9 cellular contexts compared by ENCODE assay signal in genomic region chr11:68032003-68032402, GRCh38. TPM values are rescaled to one million over a fixed set of nuclear protein-coding genes. Genes with fewer than 3 reads are reported as not detected.
DNase-seq lines count a peak whose midpoint lies in the region; ATAC-seq lines count a peak whose summit lies in the region.
"Had no signal": no experiment of that assay in that cellular context is flagged by ENCODE, and none has a peak within 500 bp of the region (broad histone marks: within the 10 kb centered on the region; RNA-seq: fewer than 3 reads in every experiment).

No MANE protein-coding gene starts in this region.

- no peak for DNase-seq in stimulated activated naive CD8-positive, alpha-beta T cell treated with anti-CD3 and anti-CD28 coated beads, Interleukin-15, Interleukin-2, amounts not matched to agents 100 U/mL and 50 U/mL, for 24 hours
- no peak for DNase-seq in activated T-helper 1 cell treated with anti-CD3 and anti-CD28 coated beads, Interleukin-12 subunit alpha, Interleukin-12 subunit beta, Interleukin-2, Interleukin-4 antibody, amounts not matched to agents 30 ng/mL and 10 ng/mL and 1 ng/mL, durations not matched to agents 14 hours and 24 hours and 36 hours (ENCODE audit: low spot score)
- DNase-seq in immature natural killer cell (no peak), AML-193 (lab: John Stamatoyannopoulos, UW) (no peak), GM19240 (ENCODE audit: insufficient read length, low spot score) (no peak)
- no peak for DNase-seq in NK-92 treated with Interleukin-12 subunit alpha and Interleukin-12 subunit beta, amount 100 ng/mL, for 24 hours (lab: John Stamatoyannopoulos, UW)
- DNase-seq in stimulated activated naive CD4-positive, alpha-beta T cell (lab: John Stamatoyannopoulos, UW), result no peak
- DNase-seq: DMS 273 treated with DMSO at 0.1 percent for 48 hours had no signal

- H3K4me3 Mint-ChIP-seq in stimulated activated naive CD8-positive, alpha-beta T cell treated with anti-CD3 and anti-CD28 coated beads, Interleukin-15, Interleukin-2, amounts not matched to agents 100 ng/mL and 50 ng/mL, for 24 hours, result peak overlapping the region; percentile 98
- peak overlapping the region; percentile 92 for H3K4me3 Mint-ChIP-seq in activated T-helper 1 cell treated with anti-CD3 and anti-CD28 coated beads, Interleukin-12 subunit alpha, Interleukin-12 subunit beta, Interleukin-2, Interleukin-4 antibody, amounts not matched to agents 30 ng/mL and 10 ng/mL and 1 ng/mL, durations not matched to agents 14 hours and 24 hours and 36 hours
- H3K4me3 Mint-ChIP-seq in immature natural killer cell, result peak overlapping the region; percentile 92 to 98 (median 96)

- H3K36me3 Mint-ChIP-seq in stimulated activated naive CD8-positive, alpha-beta T cell treated with anti-CD3 and anti-CD28 coated beads, Interleukin-15, Interleukin-2, amounts not matched to agents 100 ng/mL and 50 ng/mL, for 24 hours (ENCODE audit: low read depth), result peaks cover 4% of the 10 kb centered on the region
- peaks cover 2% of the 10 kb centered on the region for H3K36me3 Mint-ChIP-seq in activated T-helper 1 cell treated with anti-CD3 and anti-CD28 coated beads, Interleukin-12 subunit alpha, Interleukin-12 subunit beta, Interleukin-2, Interleukin-4 antibody, amounts not matched to agents 30 ng/mL and 10 ng/mL and 1 ng/mL, durations not matched to agents 14 hours and 24 hours and 36 hours (ENCODE audit: low read depth)
- peaks cover 0 to 4% (median 0%) of the 10 kb centered on the region in 3 donors for H3K36me3 Mint-ChIP-seq in immature natural killer cell

- no peak for ATAC-seq in stimulated activated naive CD8-positive, alpha-beta T cell treated with anti-CD3 and anti-CD28 coated beads, Interleukin-15, Interleukin-2, amounts not matched to agents 100 U/mL and 50 U/mL, for 24 hours

- peak overlapping the region; percentile 98 for H3K27ac Mint-ChIP-seq in stimulated activated naive CD8-positive, alpha-beta T cell treated with anti-CD3 and anti-CD28 coated beads, Interleukin-15, Interleukin-2, amounts not matched to agents 100 ng/mL and 50 ng/mL, for 24 hours
- H3K27ac Mint-ChIP-seq in activated T-helper 1 cell treated with anti-CD3 and anti-CD28 coated beads, Interleukin-12 subunit alpha, Interleukin-12 subunit beta, Interleukin-2, Interleukin-4 antibody, amounts not matched to agents 30 ng/mL and 10 ng/mL and 1 ng/mL, durations not matched to agents 14 hours and 24 hours and 36 hours, result no peak overlapping the region
- peak overlapping the region; percentile 76 to 92 (median 86) for H3K27ac Mint-ChIP-seq in immature natural killer cell

- H3K4me1 Mint-ChIP-seq in stimulated activated naive CD8-positive, alpha-beta T cell treated with anti-CD3 and anti-CD28 coated beads, Interleukin-15, Interleukin-2, amounts not matched to agents 100 ng/mL and 50 ng/mL, for 24 hours (ENCODE audit: low read depth), result peaks cover 38% of the 10 kb centered on the region
- peaks cover 24% of the 10 kb centered on the region for H3K4me1 Mint-ChIP-seq in activated T-helper 1 cell treated with anti-CD3 and anti-CD28 coated beads, Interleukin-12 subunit alpha, Interleukin-12 subunit beta, Interleukin-2, Interleukin-4 antibody, amounts not matched to agents 30 ng/mL and 10 ng/mL and 1 ng/mL, durations not matched to agents 14 hours and 24 hours and 36 hours (ENCODE audit: low read depth)
- peaks cover 32 to 38% of the 10 kb centered on the region in 2 donors for H3K4me1 Mint-ChIP-seq in immature natural killer cell

- no peaks in the 10 kb centered on the region for H3K9me3 Mint-ChIP-seq in stimulated activated naive CD8-positive, alpha-beta T cell treated with anti-CD3 and anti-CD28 coated beads, Interleukin-15, Interleukin-2, amounts not matched to agents 100 ng/mL and 50 ng/mL, for 24 hours
- H3K9me3 Mint-ChIP-seq in activated T-helper 1 cell treated with anti-CD3 and anti-CD28 coated beads, Interleukin-12 subunit alpha, Interleukin-12 subunit beta, Interleukin-2, Interleukin-4 antibody, amounts not matched to agents 30 ng/mL and 10 ng/mL and 1 ng/mL, durations not matched to agents 14 hours and 24 hours and 36 hours, result no peaks in the 10 kb centered on the region
- peaks cover 0 to 3% (median 0%) of the 10 kb centered on the region in 6 donors for H3K9me3 Mint-ChIP-seq in immature natural killer cell

- intact Hi-C loops in activated T-helper 1 cell treated with anti-CD3 and anti-CD28 coated beads, Interleukin-12 subunit alpha, Interleukin-12 subunit beta, Interleukin-2, Interleukin-4 antibody, amounts not matched to agents 30 ng/mL and 10 ng/mL and 1 ng/mL, durations not matched to agents 14 hours and 24 hours and 36 hours (cut with micrococcal nuclease), result no loop called here

- H3K27me3 Mint-ChIP-seq in stimulated activated naive CD8-positive, alpha-beta T cell treated with anti-CD3 and anti-CD28 coated beads, Interleukin-15, Interleukin-2, amounts not matched to agents 100 ng/mL and 50 ng/mL, for 24 hours, result no peaks in the 10 kb centered on the region
- H3K27me3 Mint-ChIP-seq in activated T-helper 1 cell treated with anti-CD3 and anti-CD28 coated beads, Interleukin-12 subunit alpha, Interleukin-12 subunit beta, Interleukin-2, Interleukin-4 antibody, amounts not matched to agents 30 ng/mL and 10 ng/mL and 1 ng/mL, durations not matched to agents 14 hours and 24 hours and 36 hours (ENCODE audit: insufficient read depth), result no peaks in the 10 kb centered on the region
- H3K27me3 Mint-ChIP-seq in immature natural killer cell (ENCODE audit: low read depth in 3 of 3), result peaks cover 3 to 15% (median 3%) of the 10 kb centered on the region in 3 donors

RNA-seq across cellular contexts. Expression of gene NDUFS8, which starts 1.5 kb away (rescaled TPM):
- 137 and 144 TPM in 2 replicates for total RNA-seq in activated T-helper 1 cell treated with anti-CD3 and anti-CD28 coated beads, Interleukin-12 subunit alpha, Interleukin-12 subunit beta, Interleukin-2, Interleukin-4 antibody, amounts not matched to agents 30 ng/mL and 10 ng/mL and 1 ng/mL, durations not matched to agents 14 hours and 24 hours and 36 hours
- polyA plus RNA-seq in immature natural killer cell, result 100 to 1,000 TPM; 204 to 258 (median 215) TPM

RNA-seq across cellular contexts. Expression of gene TCIRG1, which starts 6.8 kb away (rescaled TPM):
- total RNA-seq in activated T-helper 1 cell treated with anti-CD3 and anti-CD28 coated beads, Interleukin-12 subunit alpha, Interleukin-12 subunit beta, Interleukin-2, Interleukin-4 antibody, amounts not matched to agents 30 ng/mL and 10 ng/mL and 1 ng/mL, durations not matched to agents 14 hours and 24 hours and 36 hours, result 142 and 152 TPM in 2 replicates
- polyA plus RNA-seq in immature natural killer cell, result 100 to 1,000 TPM in 1 of 3 donors, 10 to 100 TPM in 2; 93.0 to 132 (median 93.3) TPM

RNA-seq across cellular contexts. Expression of gene ALDH3B1, which starts 21.9 kb away (rescaled TPM):
- total RNA-seq in activated T-helper 1 cell treated with anti-CD3 and anti-CD28 coated beads, Interleukin-12 subunit alpha, Interleukin-12 subunit beta, Interleukin-2, Interleukin-4 antibody, amounts not matched to agents 30 ng/mL and 10 ng/mL and 1 ng/mL, durations not matched to agents 14 hours and 24 hours and 36 hours, result not detected in 2 replicates
- 1 to 10 TPM in 2 of 3 donors, not detected in 1; 3.4 to 3.8 TPM for polyA plus RNA-seq in immature natural killer cell

RNA-seq across cellular contexts. Expression of gene UNC93B1, which starts 28.1 kb away (rescaled TPM):
- total RNA-seq in activated T-helper 1 cell treated with anti-CD3 and anti-CD28 coated beads, Interleukin-12 subunit alpha, Interleukin-12 subunit beta, Interleukin-2, Interleukin-4 antibody, amounts not matched to agents 30 ng/mL and 10 ng/mL and 1 ng/mL, durations not matched to agents 14 hours and 24 hours and 36 hours, result 13.9 and 14.8 TPM in 2 replicates
- polyA plus RNA-seq in immature natural killer cell, result 10 to 100 TPM; 29.7 to 42.7 (median 38.6) TPM
